ENCODE assay signal across 1 cellular context in the genomic region with DNA sequence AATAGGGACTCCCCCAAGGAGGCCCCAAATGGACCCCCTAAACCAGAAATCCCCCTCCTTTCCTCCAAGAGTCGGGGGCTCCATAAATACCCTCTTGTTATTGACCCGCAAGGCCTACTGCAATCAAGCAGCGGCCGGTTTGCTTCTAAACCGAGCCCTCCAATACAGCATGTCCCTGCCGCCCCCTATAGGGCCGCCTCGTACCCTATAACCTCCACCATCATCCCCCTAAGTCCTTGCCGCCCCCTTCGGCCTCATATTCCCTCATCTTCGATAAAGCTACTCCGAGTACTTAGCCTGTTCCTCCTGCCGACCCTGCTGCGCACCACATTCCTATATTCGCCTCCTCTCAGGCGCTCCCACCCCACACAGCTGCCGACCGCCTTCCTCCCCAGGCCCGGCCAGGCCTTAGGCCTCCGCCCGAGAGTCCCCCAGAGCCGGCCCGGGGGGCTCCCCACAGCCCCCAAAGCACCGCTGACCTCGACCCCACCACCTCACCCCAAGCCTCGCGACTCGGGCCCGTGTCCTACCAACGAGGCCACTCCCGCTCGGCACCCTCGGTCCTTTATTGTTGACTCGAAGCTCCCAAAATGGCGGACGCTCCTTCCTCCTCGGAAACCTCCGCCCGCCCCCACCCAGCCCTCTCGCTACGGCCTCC.
TF ChIP-seq lines count a peak whose summit lies in the region.

No MANE protein-coding gene starts in this region.

TF ChIP-seq in HepG2, 621 proteins besides CTCF, POLR2A, EP300 and RAD21 (continued from another document and continues in another):
- TF ChIP-seq ZNF512B (CRISPR knock-in tag; IDR thresholded peaks at IDR 0.05; ENCODE audit: borderline replicate concordance) (no peak), ZNF510 (CRISPR knock-in tag; IDR thresholded peaks at IDR 0.05; ENCODE audit: low read depth) (no peak), RARA (CRISPR knock-in tag; IDR thresholded peaks at IDR 0.05) (peak; percentile 16; the same call in 1 of the 2 replicates), BHLHE40 (IDR thresholded peaks at IDR 0.05; ENCODE audit: low read length) (no peak), AGO2 (optimal IDR thresholded peaks at IDR 0.05; ENCODE audit: low read depth, low read length) (peak; percentile 8), HNF4G (IDR thresholded peaks at IDR 0.05; ENCODE audit: borderline replicate concordance, low read depth, low read length) (no peak), HNF4G (CRISPR knock-in tag; IDR thresholded peaks at IDR 0.05; ENCODE audit: borderline replicate concordance, low read depth) (no peak), POLR2AphosphoS5 (IDR thresholded peaks at IDR 0.05; ENCODE audit: low read depth, low read length) (no peak), ZNF678 (CRISPR knock-in tag; IDR thresholded peaks at IDR 0.05) (peak; percentile 24; the same call in 1 of the 2 replicates), SMARCE1 (IDR thresholded peaks at IDR 0.05; ENCODE audit: borderline replicate concordance) (no peak), CBX5 (CRISPR knock-in tag; IDR thresholded peaks at IDR 0.05; ENCODE audit: borderline replicate concordance) (no peak), FLYWCH1 (CRISPR knock-in tag; IDR thresholded peaks at IDR 0.05) (no peak), IKZF4 (CRISPR knock-in tag; IDR thresholded peaks at IDR 0.05; ENCODE audit: borderline replicate concordance, low read depth, not compliant biosample characterization) (no peak), ARID4A (CRISPR knock-in tag; IDR thresholded peaks at IDR 0.05; ENCODE audit: borderline replicate concordance) (no peak; the same call in 1 of the 2 replicates), ZNF619 (CRISPR knock-in tag; IDR thresholded peaks at IDR 0.05) (no peak), KAT7 (CRISPR knock-in tag; IDR thresholded peaks at IDR 0.05; ENCODE audit: borderline replicate concordance) (peak; percentile 76; the same call in 1 of the 2 replicates), ISL2 (CRISPR knock-in tag; IDR thresholded peaks at IDR 0.05) (no peak), ELF4 (CRISPR knock-in tag; IDR thresholded peaks at IDR 0.05; ENCODE audit: borderline replicate concordance) (no peak), PCBP1 (IDR thresholded peaks at IDR 0.05; ENCODE audit: borderline replicate concordance, low read depth, low read length) (no peak), ZNF883 (CRISPR knock-in tag; IDR thresholded peaks at IDR 0.05; ENCODE audit: not compliant biosample characterization) (peak; percentile 14), ZMYM2 (CRISPR knock-in tag; IDR thresholded peaks at IDR 0.05) (no peak), ZNF230 (CRISPR knock-in tag; IDR thresholded peaks at IDR 0.05) (no peak), ZNF382 (CRISPR knock-in tag; IDR thresholded peaks at IDR 0.05; ENCODE audit: borderline replicate concordance) (no peak), GFI1 (CRISPR knock-in tag; IDR thresholded peaks at IDR 0.05; ENCODE audit: borderline replicate concordance) (no peak), PRDM4 (CRISPR knock-in tag; IDR thresholded peaks at IDR 0.05; ENCODE audit: borderline replicate concordance) (no peak), PHF5A (CRISPR knock-in tag; IDR thresholded peaks at IDR 0.05; ENCODE audit: low read depth, unreplicated experiment) (no peak), ZNF7 (CRISPR knock-in tag; IDR thresholded peaks at IDR 0.05) (no peak), ZNF496 (CRISPR knock-in tag; IDR thresholded peaks at IDR 0.05; ENCODE audit: insufficient replicate concordance) (no peak), TOE1 (CRISPR knock-in tag; IDR thresholded peaks at IDR 0.05) (no peak), U2AF1 (optimal IDR thresholded peaks at IDR 0.05; ENCODE audit: low read depth, low read length) (no peak), CSRNP2 (CRISPR knock-in tag; conservative IDR thresholded peaks at IDR 0.05; ENCODE audit: low read depth) (no peak), TP53 (CRISPR knock-in tag; conservative IDR thresholded peaks at IDR 0.05) (no peak), HES4 (CRISPR knock-in tag; IDR thresholded peaks at IDR 0.05; ENCODE audit: borderline replicate concordance) (peak; percentile 16; the same call in 1 of the 2 replicates), RERE (CRISPR knock-in tag; IDR thresholded peaks at IDR 0.05; ENCODE audit: low read depth) (no peak), HOXA5 (CRISPR knock-in tag; IDR thresholded peaks at IDR 0.05) (no peak), CBX1 (IDR thresholded peaks at IDR 0.05; ENCODE audit: low read depth) (no peak), NFKBIZ (CRISPR knock-in tag; IDR thresholded peaks at IDR 0.05) (no peak), ZNF703 (CRISPR knock-in tag; IDR thresholded peaks at IDR 0.05; ENCODE audit: borderline replicate concordance) (no peak; the same call in 1 of the 2 replicates), ZNF251 (CRISPR knock-in tag; IDR thresholded peaks at IDR 0.05) (no peak), KDM6A (CRISPR knock-in tag; IDR thresholded peaks at IDR 0.05; ENCODE audit: low read depth) (no peak), LCORL (IDR thresholded peaks at IDR 0.05) (0 out of 2 replicates have a peak, but pooled peaks have one; percentile 64), LCORL (CRISPR knock-in tag; IDR thresholded peaks at IDR 0.05) (no peak)
- TF ChIP-seq, protein P1, sequence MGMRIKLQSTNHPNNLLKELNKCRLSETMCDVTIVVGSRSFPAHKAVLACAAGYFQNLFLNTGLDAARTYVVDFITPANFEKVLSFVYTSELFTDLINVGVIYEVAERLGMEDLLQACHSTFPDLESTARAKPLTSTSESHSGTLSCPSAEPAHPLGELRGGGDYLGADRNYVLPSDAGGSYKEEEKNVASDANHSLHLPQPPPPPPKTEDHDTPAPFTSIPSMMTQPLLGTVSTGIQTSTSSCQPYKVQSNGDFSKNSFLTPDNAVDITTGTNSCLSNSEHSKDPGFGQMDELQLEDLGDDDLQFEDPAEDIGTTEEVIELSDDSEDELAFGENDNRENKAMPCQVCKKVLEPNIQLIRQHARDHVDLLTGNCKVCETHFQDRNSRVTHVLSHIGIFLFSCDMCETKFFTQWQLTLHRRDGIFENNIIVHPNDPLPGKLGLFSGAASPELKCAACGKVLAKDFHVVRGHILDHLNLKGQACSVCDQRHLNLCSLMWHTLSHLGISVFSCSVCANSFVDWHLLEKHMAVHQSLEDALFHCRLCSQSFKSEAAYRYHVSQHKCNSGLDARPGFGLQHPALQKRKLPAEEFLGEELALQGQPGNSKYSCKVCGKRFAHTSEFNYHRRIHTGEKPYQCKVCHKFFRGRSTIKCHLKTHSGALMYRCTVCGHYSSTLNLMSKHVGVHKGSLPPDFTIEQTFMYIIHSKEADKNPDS (CRISPR knock-in tag; IDR thresholded peaks at IDR 0.05): no peak
